In genomic region chr1:55288245-55288644, GRCh38 we compare ENCODE assay signal across 9 cellular contexts.
DNase-seq lines count a peak whose midpoint lies in the region; ATAC-seq, FAIRE-seq and TF ChIP-seq lines count a peak whose summit lies in the region.
"Had no signal": no experiment of that assay in that cellular context is flagged by ENCODE, and none has a peak within 500 bp of the region (broad histone marks: within the 10 kb centered on the region; RNA-seq: fewer than 3 reads in every experiment).

No MANE protein-coding gene starts in this region.

- no peak for TF ChIP-seq CTCF in esophagus muscularis mucosa (IDR thresholded peaks at IDR 0.05)

- TF ChIP-seq EP300 in esophagus muscularis mucosa (IDR thresholded peaks at IDR 0.05): no peak

- TF ChIP-seq POLR2A in GM12891 (IDR thresholded peaks at IDR 0.05; ENCODE audit: low read depth, low read length): no peak
- no peak for TF ChIP-seq POLR2A in esophagus muscularis mucosa (IDR thresholded peaks at IDR 0.05; ENCODE audit: low read depth)

- intact Hi-C loops in esophagus muscularis mucosa (cut with DNase I): no loop called here

- no peak for DNase-seq in GM12891 (ENCODE audit: insufficient read length, low spot score)
- peak; percentile 72 for DNase-seq in esophagus muscularis mucosa (ENCODE audit: extremely low spot score)
- DNase-seq in stimulated activated naive CD4-positive, alpha-beta T cell (lab: John Stamatoyannopoulos, UW): no peak
- no peak for DNase-seq in NCI-H446 treated with DMSO at 0.1 percent for 48 hours (lab: John Stamatoyannopoulos, UW)
- DNase-seq in ACHN: no peak
- no peak for DNase-seq in DMS53 treated with DMSO at 0.1 percent for 48 hours (lab: John Stamatoyannopoulos, UW; ENCODE audit: unreplicated experiment)
- DNase-seq: NCI-H2081 had no signal

- 93% methylated on average over 10 of the region's 13 CpGs for WGBS in esophagus muscularis mucosa

- FAIRE-seq in GM12891 (lab: Jason Lieb, UNC): peak; percentile 87

- no peaks in the 10 kb centered on the region for H3K9me3 ChIP-seq in esophagus muscularis mucosa

- in situ Hi-C loops in ACHN (cut with HindIII; ENCODE audit: low pct_ligation_motif_present, low pct_unique_long_range_greater_than_20kb, low sequenced_read_pairs): no loop called here

- H3K27me3 ChIP-seq in esophagus muscularis mucosa: no peaks in the 10 kb centered on the region

- no peak overlapping the region for H3K4me3 ChIP-seq in esophagus muscularis mucosa

- peak; percentile 88 for ATAC-seq in GM19463 (IDR thresholded peaks at IDR 0.05; ENCODE audit: unreplicated experiment)
- peak; percentile 79 for ATAC-seq in HG03103 (IDR thresholded peaks at IDR 0.05; ENCODE audit: low read depth, unreplicated experiment)

- H3K27ac ChIP-seq in esophagus muscularis mucosa (replicated peaks in 1 of 4): no peak overlapping the region

- H3K36me3 ChIP-seq in esophagus muscularis mucosa: no peaks in the 10 kb centered on the region

- peaks cover 0 to 9% (median 2%) of the 10 kb centered on the region in 4 donors for H3K4me1 ChIP-seq in esophagus muscularis mucosa

TF ChIP-seq in GM12891, 5 proteins besides CTCF, POLR2A, EP300 and RAD21:
- TF ChIP-seq SPI1 (IDR thresholded peaks at IDR 0.05; ENCODE audit: low read depth, low read length) (0 out of 2 replicates have a peak, but pooled peaks have one; percentile 24), TAF1 (IDR thresholded peaks at IDR 0.05; ENCODE audit: low read depth, low read length) (no peak)
